13 cellular contexts compared by ENCODE assay signal in the genomic region with DNA sequence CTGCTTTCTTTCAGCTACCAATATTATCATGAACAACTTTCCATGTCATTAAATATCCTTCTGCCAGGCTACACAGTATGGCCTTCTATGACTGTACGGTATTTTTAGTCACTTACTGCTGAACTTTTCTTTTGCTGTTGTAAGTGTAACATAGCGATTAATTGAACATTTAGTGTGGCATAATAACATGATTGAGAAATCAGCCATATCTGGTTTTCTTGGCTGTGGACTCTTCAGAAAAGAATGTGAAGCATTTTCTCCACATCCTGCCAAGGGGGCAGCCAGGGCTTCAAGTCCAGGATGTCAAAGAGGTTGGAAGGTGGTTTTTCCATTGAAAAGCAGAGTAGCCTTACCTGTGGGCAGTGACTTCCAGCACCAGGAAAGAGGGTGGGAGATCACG. TPM values are rescaled to one million over a fixed set of nuclear protein-coding genes. Genes with fewer than 3 reads are reported as not detected.
DNase-seq lines count a peak whose midpoint lies in the region; ATAC-seq, FAIRE-seq and TF ChIP-seq lines count a peak whose summit lies in the region.
"Had no signal": no experiment of that assay in that cellular context is flagged by ENCODE, and none has a peak within 500 bp of the region (broad histone marks: within the 10 kb centered on the region; RNA-seq: fewer than 3 reads in every experiment).

No MANE protein-coding gene starts in this region.

- no peaks in the 10 kb centered on the region for H3K9me1 ChIP-seq in K562 (ENCODE audit: control insufficient read depth, insufficient read depth, low read length)

- peaks cover 14% of the 10 kb centered on the region for H3K9me2 ChIP-seq in GM23338 (ENCODE audit: insufficient read depth)

- WGBS in K562 (ENCODE audit: insufficient coverage, low coverage, missing lambda C conversion rate), result 36% methylated on average over 3 of the region's 3 CpGs
- WGBS in ovary, 3 donors, result 60 to 77% (median 70%) methylated on average over 3 of the region's 3 CpGs

- DNase-seq in AG08396 (ENCODE audit: low spot score), result peak; percentile 59
- DNase-seq in LHCN-M2 (ENCODE audit: low read depth), result peak; percentile 92
- DNase-seq in K562 (ENCODE audit: extremely low read depth in 1 of 4, low spot score in 3 of 4), result no peak
- DNase-seq in kidney tubule cell (ENCODE audit: low spot score), result peak; percentile 95
- no peak for DNase-seq in epidermal melanocyte (ENCODE audit: insufficient read length, low spot score)
- no peak for DNase-seq in SK-N-DZ (ENCODE audit: low spot score)
- no peak for DNase-seq in ovary
- DNase-seq in GM23338 (ENCODE audit: low spot score), result no peak
- DNase-seq: activated CD4-positive, alpha-beta memory T cell treated with anti-CD3 and anti-CD28 coated beads for 36 hours; kidney had no signal

- no peak overlapping the region for H3K27ac ChIP-seq in K562 (ENCODE audit: extremely low read depth, low read depth, low read length)
- H3K27ac ChIP-seq in ovary, result no peak overlapping the region
- H3K27ac ChIP-seq in GM23338 (ENCODE audit: low read depth), result no peak overlapping the region
- H3K27ac ChIP-seq: C4-2B, neural progenitor cell had no signal

- no peaks in the 10 kb centered on the region for H3K79me2 ChIP-seq in K562 (ENCODE audit: control insufficient read depth, insufficient read depth, low read length)
- no peaks in the 10 kb centered on the region for H3K79me2 ChIP-seq in GM23338 (replicated peaks; ENCODE audit: insufficient read depth)

- in situ Hi-C loops in K562 (cut with MboI), result no loop called here

- H3K4me3 Mint-ChIP-seq in GM23338, result no peak overlapping the region
- H3K4me3 Mint-ChIP-seq: activated CD4-positive, alpha-beta memory T cell treated with anti-CD3 and anti-CD28 coated beads for 36 hours; activated naive CD4-positive, alpha-beta T cell treated with anti-CD3 and anti-CD28 coated beads, Interleukin-2, amount 50 U/mL, for 24 hours; neural progenitor cell had no signal

- no peaks in the 10 kb centered on the region for H3K9me3 Mint-ChIP-seq in GM23338
- H3K9me3 Mint-ChIP-seq: activated CD4-positive, alpha-beta memory T cell treated with anti-CD3 and anti-CD28 coated beads for 36 hours; activated naive CD4-positive, alpha-beta T cell treated with anti-CD3 and anti-CD28 coated beads, Interleukin-2, amount 50 U/mL, for 24 hours; neural progenitor cell had no signal

- H3K4me1 ChIP-seq in K562 (replicated peaks in 1 of 2; ENCODE audit: control insufficient read depth in 2 of 2, insufficient read depth in 2 of 2, low read length in 2 of 2) (peaks cover 17 to 21% of the 10 kb centered on the region in 2 experiments), ovary (ENCODE audit: insufficient read depth) (peaks cover 5% of the 10 kb centered on the region), GM23338 (ENCODE audit: insufficient read depth) (no peaks in the 10 kb centered on the region)
- H3K4me1 ChIP-seq: neural progenitor cell had no signal

- TF ChIP-seq EP300 in K562 (IDR thresholded peaks at IDR 0.05; ENCODE audit: low read length), result no peak
- no peak for TF ChIP-seq EP300 in ovary (IDR thresholded peaks at IDR 0.05)

- no peaks in the 10 kb centered on the region for H4K20me1 ChIP-seq in K562 (replicated peaks; ENCODE audit: control insufficient read depth, insufficient read depth, low read length)
- 0 out of 2 replicates have a peak, but pooled peaks cover 3% of the 10 kb centered on the region for H4K20me1 ChIP-seq in GM23338 (replicated peaks; ENCODE audit: insufficient read depth)

- POLR2A ChIA-PET in K562 (lab: Yijun Ruan, JAX), result interaction anchor here (1.5 kb wide), 1 partner anchor 10 kb away, joined by 4 read pairs; no protein-coding TSS in a partner anchor

- no TSS peak for BruUV-seq in K562 (replicated peaks; lab: Mats Ljungman, UMichigan)

- ATAC-seq in K562 (no peak), GM23338 (no peak)

- 0 out of 2 replicates have a peak, but pooled peaks cover 3% of the 10 kb centered on the region for H3K9me3 ChIP-seq in K562 (replicated peaks; ENCODE audit: control insufficient read depth, insufficient read depth, low read depth, low read length)
- H3K9me3 ChIP-seq in ovary, result no peaks in the 10 kb centered on the region

- H3K27me3 Mint-ChIP-seq in GM23338 (ENCODE audit: insufficient read depth, low read depth, poor library complexity), result no peaks in the 10 kb centered on the region

- H3K27ac Mint-ChIP-seq in GM23338, result no peak overlapping the region
- H3K27ac Mint-ChIP-seq: activated CD4-positive, alpha-beta memory T cell treated with anti-CD3 and anti-CD28 coated beads for 36 hours; activated naive CD4-positive, alpha-beta T cell treated with anti-CD3 and anti-CD28 coated beads, Interleukin-2, amount 50 U/mL, for 24 hours; neural progenitor cell had no signal

- TF ChIP-seq POLR2A in K562 (conservative IDR thresholded peaks at IDR 0.05) (no peak), ovary (IDR thresholded peaks at IDR 0.05) (no peak)

- TF ChIP-seq RAD21 in K562 (CRISPR knock-in tag; conservative IDR thresholded peaks at IDR 0.05 in 1 of 2, IDR thresholded peaks at IDR 0.05 in 1 of 2), result no peak

- intact Hi-C loops in K562 (cut with micrococcal nuclease) (no loop called here), ovary (cut with DNase I) (no loop called here)

- H3K27me3 ChIP-seq in K562 (ENCODE audit: control insufficient read depth in 2 of 2, insufficient read depth in 2 of 2, low read length in 2 of 2) (no peaks in the 10 kb centered on the region), ovary (no peaks in the 10 kb centered on the region), GM23338 (ENCODE audit: insufficient read depth) (no peaks in the 10 kb centered on the region)
- H3K27me3 ChIP-seq: neural progenitor cell had no signal

- TF ChIP-seq CTCF in K562 (IDR thresholded peaks at IDR 0.05 in 2 of 3, conservative IDR thresholded peaks at IDR 0.05 in 1 of 3; ENCODE audit: insufficient read depth in 2 of 3, low read depth in 1 of 3, low read length in 3 of 3), result no peak
- TF ChIP-seq CTCF in ovary (IDR thresholded peaks at IDR 0.05), result no peak
- no peak for TF ChIP-seq CTCF in GM23338 (conservative IDR thresholded peaks at IDR 0.05; ENCODE audit: low read depth in 2 of 2)

- no peaks in the 10 kb centered on the region for H3K36me3 Mint-ChIP-seq in GM23338 (ENCODE audit: low read depth)
- H3K36me3 Mint-ChIP-seq: activated CD4-positive, alpha-beta memory T cell treated with anti-CD3 and anti-CD28 coated beads for 36 hours; activated naive CD4-positive, alpha-beta T cell treated with anti-CD3 and anti-CD28 coated beads, Interleukin-2, amount 50 U/mL, for 24 hours; neural progenitor cell had no signal

- peak overlapping the region; percentile 36; the same call in 1 of the 2 replicates for H2AFZ ChIP-seq in K562 (ENCODE audit: low read depth, low read length)
- H2AFZ ChIP-seq in GM23338, result no peak overlapping the region; the same call in 1 of the 2 replicates
- H2AFZ ChIP-seq: neural progenitor cell had no signal

- H3K9ac ChIP-seq in K562 (ENCODE audit: insufficient read depth in 1 of 2, low read depth in 2 of 2, low read length in 2 of 2), result no peak overlapping the region
- H3K9ac ChIP-seq: neural progenitor cell had no signal

- peaks cover 3% of the 10 kb centered on the region for H3K4me1 Mint-ChIP-seq in GM23338
- H3K4me1 Mint-ChIP-seq: activated naive CD4-positive, alpha-beta T cell treated with anti-CD3 and anti-CD28 coated beads, Interleukin-2, amount 50 U/mL, for 24 hours; neural progenitor cell had no signal

- FAIRE-seq in K562 (lab: Jason Lieb, UNC), result no peak
- FAIRE-seq: kidney had no signal

- H3K4me2 ChIP-seq in K562 (ENCODE audit: insufficient read depth, low read length) (no peak overlapping the region), GM23338 (no peak overlapping the region)
- H3K4me2 ChIP-seq: neural progenitor cell had no signal

- no peaks in the 10 kb centered on the region for H3K36me3 ChIP-seq in K562 (ENCODE audit: control insufficient read depth, insufficient read depth, low read length)
- no peaks in the 10 kb centered on the region for H3K36me3 ChIP-seq in ovary
- no peaks in the 10 kb centered on the region for H3K36me3 ChIP-seq in GM23338 (ENCODE audit: insufficient read depth)
- H3K36me3 ChIP-seq: neural progenitor cell had no signal

- no peaks in the 10 kb centered on the region for H3F3A ChIP-seq in GM23338 (replicated peaks; ENCODE audit: low read depth)

- CTCF ChIA-PET in K562 (lab: Yijun Ruan, JAX; ENCODE audit: low intra/inter-chr PET ratio), result no interaction called here

- no peak overlapping the region for H3K4me3 ChIP-seq in K562
- no peak overlapping the region for H3K4me3 ChIP-seq in ovary
- no peak overlapping the region for H3K4me3 ChIP-seq in GM23338
- H3K4me3 ChIP-seq: neural progenitor cell had no signal

RNA-seq across cellular contexts. Expression of a gene that starts 8.8 kb away (rescaled TPM):
- total RNA-seq in LHCN-M2 (2014; rRNA removed), result 28.0 and 33.0 TPM in 2 replicates
- 49.7 TPM for polyA plus RNA-seq in LHCN-M2 (2012)
- 86.0 and 94.1 TPM in 2 replicates for total RNA-seq in K562 (2011; cell fraction: chromatin; rRNA removed; ENCODE audit: low replicate concordance)
- total RNA-seq in K562 (2011; cell fraction: nucleolus; rRNA removed), result 41.9 and 46.3 TPM in 2 replicates
- 65.2 and 107 TPM in 2 replicates for total RNA-seq in K562 (2011; cell fraction: nucleoplasm; rRNA removed)
- 39.8 and 40.1 TPM in 2 replicates for total RNA-seq in K562 (2014; rRNA removed)
- 44.5 and 49.8 TPM in 2 replicates for total RNA-seq in K562 (2014; rRNA removed; fragmentation: Illumina TruSeq; extraction: Trizol)
- 40.5 and 40.9 TPM in 2 replicates for total RNA-seq in K562 (2015; rRNA removed; fragmentation: Illumina TruSeq; extraction: Trizol)
- 75.5 and 84.9 TPM in 2 replicates for total RNA-seq in K562 (2021)
- 96.4 and 118 TPM in 2 replicates for polyA plus RNA-seq in K562 (2011; rRNA removed)
- polyA plus RNA-seq in K562 (2011; cell fraction: cytosol; rRNA removed), result 57.9 and 73.1 TPM in 2 replicates
- 97.2 and 104 TPM in 2 replicates for polyA plus RNA-seq in K562 (2011; cell fraction: nucleus; rRNA removed)
- 84.4 and 103 TPM in 2 replicates for polyA plus RNA-seq in K562 (2012)
- polyA plus RNA-seq in K562 (2014; fragmentation: Illumina TruSeq; extraction: Trizol), result 75.5 and 83.7 TPM in 2 replicates
- polyA plus RNA-seq in K562 (2014; fragmentation: Nextera tagmentation; extraction: Ambion mirVana), result 10 to 100 TPM; 27.3 to 32.9 TPM
- polyA plus RNA-seq in K562 (2014; rRNA removed), result 53.4 and 56.3 TPM in 2 replicates
- 87.3 and 94.7 TPM in 2 replicates for polyA minus RNA-seq in K562 (2011; rRNA and poly(A)+ RNA removed)
- 52.4 and 62.1 TPM in 2 replicates for polyA minus RNA-seq in K562 (2011; cell fraction: cytosol; rRNA and poly(A)+ RNA removed)
- polyA minus RNA-seq in K562 (2011; cell fraction: nucleus; rRNA and poly(A)+ RNA removed), result 32.6 and 50.8 TPM in 2 replicates
- polyA plus RNA-seq in SK-N-DZ (2014; cell fraction: cytosol; rRNA removed), result 28.0 and 30.8 TPM in 2 replicates
- 37.6 and 49.6 TPM in 2 replicates for polyA plus RNA-seq in SK-N-DZ (2014; cell fraction: nucleus; rRNA removed)
- total RNA-seq in ovary, result 100 to 1,000 TPM in 2 of 7 donors, 10 to 100 TPM in 5; 41.1 to 113 (median 85.8) TPM
- 100 to 1,000 TPM in 1 of 2 donors, 10 to 100 TPM in 1; 41.8 to 103 TPM for polyA plus RNA-seq in ovary
- 60.4 and 63.3 TPM in 2 replicates for total RNA-seq in GM23338 (2014; rRNA removed; shearing (Covaris generic))
- polyA plus RNA-seq in GM23338 (2016; fragmentation: Nextera tagmentation; extraction: Ambion mirVana), result 65.3 and 70.0 TPM in 2 replicates

RNA-seq across cellular contexts. Expression of a gene that starts 58.7 kb away (rescaled TPM):
- total RNA-seq in LHCN-M2 (2014; rRNA removed), result 41.2 and 46.2 TPM in 2 replicates
- polyA plus RNA-seq in LHCN-M2 (2012), result 24.0 TPM
- 216 and 291 TPM in 2 replicates for total RNA-seq in K562 (2011; cell fraction: chromatin; rRNA removed; ENCODE audit: low replicate concordance)
- 159 and 160 TPM in 2 replicates for total RNA-seq in K562 (2011; cell fraction: nucleolus; rRNA removed)
- total RNA-seq in K562 (2011; cell fraction: nucleoplasm; rRNA removed), result 167 and 180 TPM in 2 replicates
- total RNA-seq in K562 (2014; rRNA removed), result 34.2 and 40.1 TPM in 2 replicates
- 27.6 and 28.6 TPM in 2 replicates for total RNA-seq in K562 (2014; rRNA removed; fragmentation: Illumina TruSeq; extraction: Trizol)
- 29.0 and 30.6 TPM in 2 replicates for total RNA-seq in K562 (2015; rRNA removed; fragmentation: Illumina TruSeq; extraction: Trizol)
- total RNA-seq in K562 (2021), result 38.5 and 42.3 TPM in 2 replicates
- polyA plus RNA-seq in K562 (2011; rRNA removed), result 32.6 and 32.8 TPM in 2 replicates
- 20.9 and 23.7 TPM in 2 replicates for polyA plus RNA-seq in K562 (2011; cell fraction: cytosol; rRNA removed)
- polyA plus RNA-seq in K562 (2011; cell fraction: nucleus; rRNA removed), result 128 and 143 TPM in 2 replicates
- 23.1 and 25.5 TPM in 2 replicates for polyA plus RNA-seq in K562 (2012)
- 30.6 and 32.2 TPM in 2 replicates for polyA plus RNA-seq in K562 (2014; fragmentation: Illumina TruSeq; extraction: Trizol)
- polyA plus RNA-seq in K562 (2014; fragmentation: Nextera tagmentation; extraction: Ambion mirVana), result 10 to 100 TPM in 1 of 2 experiments, 1 to 10 TPM in 1; 9.9 to 10.5 TPM
- 30.4 and 32.0 TPM in 2 replicates for polyA plus RNA-seq in K562 (2014; rRNA removed)
- 51.3 and 51.8 TPM in 2 replicates for polyA minus RNA-seq in K562 (2011; rRNA and poly(A)+ RNA removed)
- 16.5 and 21.1 TPM in 2 replicates for polyA minus RNA-seq in K562 (2011; cell fraction: cytosol; rRNA and poly(A)+ RNA removed)
- 79.6 and 106 TPM in 2 replicates for polyA minus RNA-seq in K562 (2011; cell fraction: nucleus; rRNA and poly(A)+ RNA removed)
- polyA plus RNA-seq in SK-N-DZ (2014; cell fraction: cytosol; rRNA removed), result 30.2 and 42.1 TPM in 2 replicates
- polyA plus RNA-seq in SK-N-DZ (2014; cell fraction: nucleus; rRNA removed), result 125 and 160 TPM in 2 replicates
- total RNA-seq in ovary, result 10 to 100 TPM; 35.1 to 46.7 (median 45.5) TPM
- 10 to 100 TPM; 21.6 to 27.4 TPM for polyA plus RNA-seq in ovary
- total RNA-seq in GM23338 (2014; rRNA removed; shearing (Covaris generic)), result 50.6 and 63.1 TPM in 2 replicates
- polyA plus RNA-seq in GM23338 (2016; fragmentation: Nextera tagmentation; extraction: Ambion mirVana), result 13.5 and 17.2 TPM in 2 replicates

Comparison
In these comparisons a context has a peak if more than half of its experiments do, and no peak if none do; other contexts are left out.
1. DNase-seq: peak in AG08396 (single experiment), LHCN-M2 (single experiment) and kidney tubule cell (single experiment); none in K562 (0 of 4), epidermal melanocyte (single experiment), SK-N-DZ (single experiment), ovary (0 of 5) and GM23338 (single experiment).